8 cellular contexts compared by ENCODE assay signal in genomic region chr4:169604131-169604900, GRCh38. TPM values are rescaled to one million over a fixed set of nuclear protein-coding genes. Genes with fewer than 3 reads are reported as not detected.
DNase-seq lines count a peak whose midpoint lies in the region; ATAC-seq and TF ChIP-seq lines count a peak whose summit lies in the region.

No MANE protein-coding gene starts in this region.

- peaks cover 20% of the 10 kb centered on the region; the same call in 1 of the 2 replicates for H3K79me2 ChIP-seq in GM23338 (replicated peaks; ENCODE audit: insufficient read depth)

- DNase-seq in GM12865 (ENCODE audit: low read depth) (peak; percentile 34), GM23338 (ENCODE audit: low spot score) (no peak), OCI-M1 (lab: John Stamatoyannopoulos, UW) (peak; percentile 92), foreskin keratinocyte (peak; percentile 40 to 66), OCI-M2 (lab: John Stamatoyannopoulos, UW; ENCODE audit: unreplicated experiment) (no peak), dorsolateral prefrontal cortex (no peak), nephron progenitor cell (no peak)

- H3K9me3 Mint-ChIP-seq in GM23338 (no peaks in the 10 kb centered on the region), nephron progenitor cell (no peaks in the 10 kb centered on the region)

- H4K20me1 ChIP-seq in GM23338 (replicated peaks; ENCODE audit: insufficient read depth): no peaks in the 10 kb centered on the region

- H3K27me3 Mint-ChIP-seq in GM23338 (ENCODE audit: insufficient read depth, low read depth, poor library complexity): no peaks in the 10 kb centered on the region
- H3K27me3 Mint-ChIP-seq in nephron progenitor cell (ENCODE audit: low read depth, poor library complexity): peaks cover 3% of the 10 kb centered on the region

- H3K4me3 Mint-ChIP-seq in GM23338: no peak overlapping the region
- no peak overlapping the region for H3K4me3 Mint-ChIP-seq in nephron progenitor cell

- TF ChIP-seq CTCF in GM12865 (IDR thresholded peaks at IDR 0.05; ENCODE audit: insufficient read depth, low read depth, low read length, missing control alignments) (no peak), GM23338 (conservative IDR thresholded peaks at IDR 0.05; ENCODE audit: low read depth in 2 of 2) (no peak), foreskin keratinocyte (conservative IDR thresholded peaks at IDR 0.05) (no peak), dorsolateral prefrontal cortex (IDR thresholded peaks at IDR 0.05 in 54 of 56, conservative IDR thresholded peaks at IDR 0.05 in 2 of 56; ENCODE audit: low read depth in 1 of 56, partially characterized antibody in 56 of 56) (no peak), nephron progenitor cell (IDR thresholded peaks at IDR 0.05) (no peak)

- ATAC-seq in GM23338 (no peak), foreskin keratinocyte (peak; percentile 99), HG02678 (IDR thresholded peaks at IDR 0.05; ENCODE audit: unreplicated experiment) (no peak)

- H3K4me2 ChIP-seq in GM23338: no peak overlapping the region

- no peaks in the 10 kb centered on the region for H3K27me3 ChIP-seq in GM23338 (ENCODE audit: insufficient read depth)
- no peaks in the 10 kb centered on the region for H3K27me3 ChIP-seq in foreskin keratinocyte
- no peaks in the 10 kb centered on the region for H3K27me3 ChIP-seq in dorsolateral prefrontal cortex

- H3K4me3 ChIP-seq in GM12865 (ENCODE audit: low read depth, low read length) (no peak overlapping the region), GM23338 (no peak overlapping the region), dorsolateral prefrontal cortex (no peak overlapping the region)

- H3K27ac Mint-ChIP-seq in GM23338: peak overlapping the region; percentile 84
- no peak overlapping the region for H3K27ac Mint-ChIP-seq in nephron progenitor cell

- H3K9me2 ChIP-seq in GM23338 (ENCODE audit: insufficient read depth): no peaks in the 10 kb centered on the region

- H3K4me1 ChIP-seq in GM23338 (ENCODE audit: insufficient read depth): no peaks in the 10 kb centered on the region
- peaks cover 12% of the 10 kb centered on the region for H3K4me1 ChIP-seq in foreskin keratinocyte

- H3K27ac ChIP-seq in GM23338 (ENCODE audit: low read depth): no peak overlapping the region
- peak overlapping the region; percentile 25 for H3K27ac ChIP-seq in foreskin keratinocyte
- H3K27ac ChIP-seq in dorsolateral prefrontal cortex: peak overlapping the region in 26 of 59 donors; percentile 0 to 70 (median 24)

- H3K36me3 Mint-ChIP-seq in GM23338 (ENCODE audit: low read depth) (peaks cover 3% of the 10 kb centered on the region; the same call in 2 of the 3 replicates), nephron progenitor cell (ENCODE audit: low read depth) (peaks cover 38% of the 10 kb centered on the region)

- H2AFZ ChIP-seq in GM23338: no peak overlapping the region

- no peaks in the 10 kb centered on the region for H3F3A ChIP-seq in GM23338 (replicated peaks; ENCODE audit: low read depth)

- H3K36me3 ChIP-seq in GM23338 (ENCODE audit: insufficient read depth): no peaks in the 10 kb centered on the region; the same call in 1 of the 2 replicates

- H3K4me1 Mint-ChIP-seq in GM23338 (no peaks in the 10 kb centered on the region), nephron progenitor cell (no peaks in the 10 kb centered on the region)

- intact Hi-C loops in dorsolateral prefrontal cortex (cut with DNase I): no loop called here

TF ChIP-seq in GM23338, 12 proteins besides CTCF, POLR2A, EP300 and RAD21 (continues in another document):
- TF ChIP-seq ZNF331 (CRISPR knock-in tag; IDR thresholded peaks at IDR 0.05; ENCODE audit: low read depth) (no peak), ETS1 (IDR thresholded peaks at IDR 0.05) (no peak), ZNF462 (CRISPR knock-in tag; IDR thresholded peaks at IDR 0.05) (no peak), NANOG (IDR thresholded peaks at IDR 0.05; ENCODE audit: borderline replicate concordance) (no peak), EZH2phosphoT487 (IDR thresholded peaks at IDR 0.05; ENCODE audit: unreplicated experiment) (no peak), JUNB (IDR thresholded peaks at IDR 0.05; ENCODE audit: unreplicated experiment) (no peak)

RNA-seq across cellular contexts. Expression of gene NEK1, which starts 8.1 kb away (rescaled TPM):
- total RNA-seq in GM23338 (2014; rRNA removed; shearing (Covaris generic)): 9.3 and 11.4 TPM in 2 replicates
- 13.1 and 19.5 TPM in 2 replicates for polyA plus RNA-seq in GM23338 (2016; fragmentation: Nextera tagmentation; extraction: Ambion mirVana)
- 10.3 and 11.1 TPM in 2 replicates for total RNA-seq in foreskin keratinocyte
- polyA plus RNA-seq in foreskin keratinocyte: 3.4 and 3.7 TPM in 2 replicates
- 10 to 100 TPM; 23.1 to 47.6 (median 32.4) TPM for total RNA-seq in dorsolateral prefrontal cortex

RNA-seq across cellular contexts. Expression of gene CLCN3, which starts 16.1 kb away (rescaled TPM):
- 22.9 and 23.7 TPM in 2 replicates for total RNA-seq in GM23338 (2014; rRNA removed; shearing (Covaris generic))
- polyA plus RNA-seq in GM23338 (2016; fragmentation: Nextera tagmentation; extraction: Ambion mirVana): 9.6 and 10.9 TPM in 2 replicates
- total RNA-seq in foreskin keratinocyte: 21.3 and 24.5 TPM in 2 replicates
- polyA plus RNA-seq in foreskin keratinocyte: 4.8 and 5.4 TPM in 2 replicates
- 100 to 1,000 TPM in 16 of 120 experiments, 10 to 100 TPM in 104; 60.7 to 119 (median 90.2) TPM for total RNA-seq in dorsolateral prefrontal cortex

Comparison
In these comparisons a context has a peak if more than half of its experiments do, and no peak if none do; other contexts are left out.
1. DNase-seq: peak in GM12865 (single experiment), OCI-M1 (single experiment) and foreskin keratinocyte (2 of 2); none in GM23338 (single experiment), OCI-M2 (single experiment), dorsolateral prefrontal cortex (0 of 10) and nephron progenitor cell (single experiment).